9 cellular contexts compared by ENCODE assay signal in genomic region chr1:15758537-15758936, GRCh38. TPM values are rescaled to one million over a fixed set of nuclear protein-coding genes. Genes with fewer than 3 reads are reported as not detected.
DNase-seq lines count a peak whose midpoint lies in the region; ATAC-seq and TF ChIP-seq lines count a peak whose summit lies in the region.
"Had no signal": no experiment of that assay in that cellular context is flagged by ENCODE, and none has a peak within 500 bp of the region (broad histone marks: within the 10 kb centered on the region; RNA-seq: fewer than 3 reads in every experiment).

Gene FBLIM1 (plus strand): TSS chr1:15758795. CDS start chr1:15764984, 6,189 bp downstream.

- no peaks in the 10 kb centered on the region for H3K36me3 ChIP-seq in left ventricle myocardium inferior
- H3K36me3 ChIP-seq in psoas muscle (ENCODE audit: insufficient read depth in 1 of 2, low read depth in 1 of 2), result no peaks in the 10 kb centered on the region

- H3K27ac Mint-ChIP-seq in activated T-helper 2 cell treated with anti-CD3 and anti-CD28 coated beads, Interferon-gamma antibody, Interleukin-2, Interleukin-4, amounts not matched to agents 10 μg/mL and 5 μg/mL and 100 μg/mL, durations not matched to agents 14 hours and 24 hours and 36 hours, result no peak within 1 kb of the TSS

- ATAC-seq in psoas muscle, result peak; percentile 4 to 13 (median 10)
- no peak for ATAC-seq in GM18502 (IDR thresholded peaks at IDR 0.05; ENCODE audit: poor library complexity, unreplicated experiment)

- TF ChIP-seq CTCF in left ventricle myocardium inferior (IDR thresholded peaks at IDR 0.05; ENCODE audit: borderline replicate concordance) (no peak), psoas muscle (IDR thresholded peaks at IDR 0.05) (no peak)

- H3K27me3 Mint-ChIP-seq in activated T-helper 2 cell treated with anti-CD3 and anti-CD28 coated beads, Interferon-gamma antibody, Interleukin-2, Interleukin-4, amounts not matched to agents 10 μg/mL and 5 μg/mL and 100 μg/mL, durations not matched to agents 14 hours and 24 hours and 36 hours (ENCODE audit: low read depth), result peaks cover 47% of the 10 kb centered on the region

- H3K9me3 ChIP-seq in left ventricle myocardium inferior (replicated peaks) (no peaks in the 10 kb centered on the region), psoas muscle (no peaks in the 10 kb centered on the region)

- WGBS in psoas muscle, 3 donors, result 1 to 15% (median 2%) methylated on average over 12 to 48 of the region's 49 CpGs

- no peaks in the 10 kb centered on the region for H3K36me3 Mint-ChIP-seq in activated T-helper 2 cell treated with anti-CD3 and anti-CD28 coated beads, Interferon-gamma antibody, Interleukin-2, Interleukin-4, amounts not matched to agents 10 μg/mL and 5 μg/mL and 100 μg/mL, durations not matched to agents 14 hours and 24 hours and 36 hours (ENCODE audit: low read depth)

- H3K27ac ChIP-seq in left ventricle myocardium inferior (replicated peaks) (peak within 1 kb of the TSS; percentile 86), psoas muscle (peak within 1 kb of the TSS; percentile 4)

- DNase-seq in DMS79 treated with DMSO at 0.1 percent for 48 hours (lab: John Stamatoyannopoulos, UW) (peak; percentile 21), DMS79 (lab: John Stamatoyannopoulos, UW) (no peak), left ventricle myocardium inferior (no peak), psoas muscle (no peak), globus pallidus (ENCODE audit: low spot score) (no peak), germinal center (ENCODE audit: low spot score) (no peak)
- no peak for DNase-seq in activated T-helper 2 cell treated with anti-CD3 and anti-CD28 coated beads, Interferon-gamma antibody, Interleukin-2, Interleukin-4, amounts not matched to agents 10 μg/mL and 5 μg/mL and 100 μg/mL, durations not matched to agents 14 hours and 24 hours and 36 hours (ENCODE audit: low spot score)

- H3K9me3 Mint-ChIP-seq in activated T-helper 2 cell treated with anti-CD3 and anti-CD28 coated beads, Interferon-gamma antibody, Interleukin-2, Interleukin-4, amounts not matched to agents 10 μg/mL and 5 μg/mL and 100 μg/mL, durations not matched to agents 14 hours and 24 hours and 36 hours, result no peaks in the 10 kb centered on the region

- peaks cover 69% of the 10 kb centered on the region for H3K4me1 ChIP-seq in left ventricle myocardium inferior
- H3K4me1 ChIP-seq in psoas muscle, result peaks cover 13% of the 10 kb centered on the region

- peak within 1 kb of the TSS; percentile 87 for H3K4me3 ChIP-seq in left ventricle myocardium inferior
- peak within 1 kb of the TSS; percentile 66 for H3K4me3 ChIP-seq in psoas muscle

- intact Hi-C loops in activated T-helper 2 cell treated with anti-CD3 and anti-CD28 coated beads, Interferon-gamma antibody, Interleukin-2, Interleukin-4, amounts not matched to agents 10 μg/mL and 5 μg/mL and 100 μg/mL, durations not matched to agents 14 hours and 24 hours and 36 hours (cut with micrococcal nuclease), result no loop called here
- intact Hi-C loops in left ventricle myocardium inferior (cut with micrococcal nuclease) (no loop called here), psoas muscle (cut with DNase I) (no loop called here)

- H3K4me1 Mint-ChIP-seq in activated T-helper 2 cell treated with anti-CD3 and anti-CD28 coated beads, Interferon-gamma antibody, Interleukin-2, Interleukin-4, amounts not matched to agents 10 μg/mL and 5 μg/mL and 100 μg/mL, durations not matched to agents 14 hours and 24 hours and 36 hours (ENCODE audit: low read depth), result peaks cover 2% of the 10 kb centered on the region

- H3K27me3 ChIP-seq in left ventricle myocardium inferior (ENCODE audit: low read depth), result peaks cover 47% of the 10 kb centered on the region
- H3K27me3 ChIP-seq in psoas muscle (ENCODE audit: insufficient read depth in 3 of 3, low read length in 2 of 3), result peaks cover 0 to 44% (median 19%) of the 10 kb centered on the region in 3 donors

- H3K4me3 Mint-ChIP-seq in activated T-helper 2 cell treated with anti-CD3 and anti-CD28 coated beads, Interferon-gamma antibody, Interleukin-2, Interleukin-4, amounts not matched to agents 10 μg/mL and 5 μg/mL and 100 μg/mL, durations not matched to agents 14 hours and 24 hours and 36 hours (ENCODE audit: low read depth), result peak within 1 kb of the TSS; percentile 60

RNA-seq across cellular contexts. Expression of gene FBLIM1, which starts in this region (rescaled TPM):
- total RNA-seq in activated T-helper 2 cell treated with anti-CD3 and anti-CD28 coated beads, Interferon-gamma antibody, Interleukin-2, Interleukin-4, amounts not matched to agents 10 μg/mL and 5 μg/mL and 100 μg/mL, durations not matched to agents 14 hours and 24 hours and 36 hours, result not detected in 2 replicates
- total RNA-seq in left ventricle myocardium inferior (89.1 TPM), psoas muscle (10 to 100 TPM in 1 of 4 donors, 1 to 10 TPM in 3; 2.5 to 11.3 (median 4.2) TPM)
- polyA plus RNA-seq in psoas muscle, result 1 to 10 TPM; 2.5 to 3.1 (median 2.5) TPM
- total RNA-seq: T-helper 2 cell treated with Interferon-gamma antibody and Interleukin-4, amounts not matched to agents 100 ng/mL and 5 ng/mL, for 36 hours had no signal
